ENCODE assay signal across 8 cellular contexts in genomic region chr4:153205028-153205648, GRCh38. TPM values are rescaled to one million over a fixed set of nuclear protein-coding genes. Genes with fewer than 3 reads are reported as not detected.
DNase-seq lines count a peak whose midpoint lies in the region; ATAC-seq, FAIRE-seq and TF ChIP-seq lines count a peak whose summit lies in the region.

No MANE protein-coding gene starts in this region.

- peak overlapping the region; percentile 13 to 49 (median 31) for H3K4me3 ChIP-seq in transverse colon

- peaks cover 0 to 10% (median 8%) of the 10 kb centered on the region in 3 donors for H3K27me3 Mint-ChIP-seq in CD14-positive monocyte (ENCODE audit: low read depth in 3 of 3)

- peak; percentile 67 for TF ChIP-seq POLR2A in transverse colon (IDR thresholded peaks at IDR 0.05)
- no peak for TF ChIP-seq POLR2A in GM12892 (IDR thresholded peaks at IDR 0.05; ENCODE audit: low read depth, low read length)

- no peaks in the 10 kb centered on the region for H3K36me3 Mint-ChIP-seq in CD14-positive monocyte

- peak in 4 of 5 experiments; percentile 7 to 59 (median 38) for TF ChIP-seq CTCF in transverse colon (IDR thresholded peaks at IDR 0.05)
- no peak for TF ChIP-seq CTCF in CD14-positive monocyte (IDR thresholded peaks at IDR 0.05)

- no peaks in the 10 kb centered on the region for H3K9me3 Mint-ChIP-seq in CD14-positive monocyte

- H3K4me3 Mint-ChIP-seq in CD14-positive monocyte, result no peak overlapping the region

- intact Hi-C loops in transverse colon (cut with DNase I; ENCODE audit: low total_unique reads) (no loop called here), CD14-positive monocyte (cut with micrococcal nuclease) (no loop called here)

- H3K4me1 Mint-ChIP-seq in CD14-positive monocyte, result no peaks in the 10 kb centered on the region

- peak overlapping the region; percentile 76 to 88 (median 84) for H3K27ac ChIP-seq in transverse colon

- in situ Hi-C loops in transverse colon (cut with MboI; ENCODE audit: low pct_ligation_motif_present in 1 of 4, low pct_unique_long_range_greater_than_20kb in 1 of 4, low sequenced_read_pairs in 3 of 4), result no loop called here

- ATAC-seq in left lobe of liver, result peak; percentile 8

- DNase-seq in HT-29 (ENCODE audit: low spot score), result peak; percentile 88
- peak; percentile 78 for DNase-seq in activated effector memory CD4-positive, alpha-beta T cell treated with anti-CD3 and anti-CD28 coated beads, Interleukin-2, amount 50 U/mL, for 16 hours
- no peak for DNase-seq in left lobe of liver (ENCODE audit: low spot score)
- peak; percentile 76 for DNase-seq in transverse colon
- DNase-seq in GM12892 (ENCODE audit: insufficient read length), result no peak
- no peak for DNase-seq in CD14-positive monocyte (ENCODE audit: low spot score)
- no peak for DNase-seq in NCI-H2081 (lab: John Stamatoyannopoulos, UW)

- FAIRE-seq in GM12892 (lab: Jason Lieb, UNC), result no peak

- peaks cover 32% of the 10 kb centered on the region for H3K4me1 ChIP-seq in ES-I3 (ENCODE audit: insufficient read depth, low read length)
- peaks cover 0 to 36% (median 18%) of the 10 kb centered on the region in 4 donors for H3K4me1 ChIP-seq in transverse colon

- H3K27me3 ChIP-seq in transverse colon, result no peaks in the 10 kb centered on the region

- WGBS in transverse colon (ENCODE audit: low coverage in 1 of 2), 2 donors, result 36 to 41% methylated on average over 4 to 18 of the region's 18 CpGs

- no peak for TF ChIP-seq EP300 in transverse colon (IDR thresholded peaks at IDR 0.05; ENCODE audit: low read depth)

- H3K9me3 ChIP-seq in ES-I3 (ENCODE audit: control insufficient read depth, insufficient read depth, low read length) (no peaks in the 10 kb centered on the region; the same call in 1 of the 2 replicates), transverse colon (no peaks in the 10 kb centered on the region)

- H3K36me3 ChIP-seq in ES-I3 (ENCODE audit: insufficient read depth, low read length) (no peaks in the 10 kb centered on the region), transverse colon (no peaks in the 10 kb centered on the region)

- no peak overlapping the region for H3K27ac Mint-ChIP-seq in CD14-positive monocyte

- peak overlapping the region; percentile 32; the same call in 1 of the 2 replicates for H3K9ac ChIP-seq in ES-I3 (ENCODE audit: low read depth, low read length)

RNA-seq across cellular contexts. Expression of gene TRIM2, which starts 0.9 kb away (rescaled TPM):
- total RNA-seq in HT-29 (2014; rRNA removed; shearing (Covaris generic)), result 58.5 and 64.8 TPM in 2 replicates
- total RNA-seq in left lobe of liver, result 10.8 TPM
- 100 to 1,000 TPM in 2 of 4 donors, 10 to 100 TPM in 2; 71.8 to 124 (median 95.3) TPM for total RNA-seq in transverse colon
- 0.08 TPM for polyA plus RNA-seq in GM12892 (2012; ENCODE audit: missing spikeins)
- polyA plus RNA-seq in CD14-positive monocyte, result under 1 TPM; 0.50 to 0.96 TPM

Comparison
In these comparisons a context has a peak if more than half of its experiments do, and no peak if none do; other contexts are left out.
1. DNase-seq: peak in HT-29 (single experiment), activated effector memory CD4-positive, alpha-beta T cell treated with anti-CD3 and anti-CD28 coated beads, Interleukin-2, amount 50 U/mL, for 16 hours (single experiment) and transverse colon (single experiment); none in left lobe of liver (single experiment), GM12892 (single experiment), CD14-positive monocyte (single experiment) and NCI-H2081 (0 of 2).